11 cellular contexts compared by ENCODE assay signal in the genomic region with DNA sequence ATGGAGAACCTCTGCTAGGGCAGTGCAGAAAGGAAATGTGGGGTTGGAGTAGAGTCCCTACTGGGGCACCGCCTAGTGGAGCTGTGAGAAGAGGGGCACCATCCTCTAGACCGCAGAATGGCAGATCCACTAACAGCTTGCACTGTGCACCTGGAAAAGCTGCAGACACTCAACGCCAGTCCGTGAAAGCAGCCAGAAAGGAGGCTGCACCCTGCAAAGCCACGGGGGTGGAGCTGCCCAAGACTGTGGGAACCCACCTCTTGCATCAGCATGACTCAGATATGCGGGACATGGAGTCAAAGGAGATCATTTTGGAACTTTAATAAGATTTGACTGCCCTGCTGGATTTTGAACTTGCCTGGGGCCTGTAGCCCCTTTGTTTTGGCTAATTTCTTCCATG. TPM values are rescaled to one million over a fixed set of nuclear protein-coding genes. Genes with fewer than 3 reads are reported as not detected.
DNase-seq lines count a peak whose midpoint lies in the region; ATAC-seq and TF ChIP-seq lines count a peak whose summit lies in the region.
"Had no signal": no experiment of that assay in that cellular context is flagged by ENCODE, and none has a peak within 500 bp of the region (broad histone marks: within the 10 kb centered on the region; RNA-seq: fewer than 3 reads in every experiment).

No MANE protein-coding gene starts in this region.

- no peak for ATAC-seq in HG03469 (IDR thresholded peaks at IDR 0.05; ENCODE audit: unreplicated experiment)
- no peak for ATAC-seq in HG03045 (IDR thresholded peaks at IDR 0.05; ENCODE audit: unreplicated experiment)

- no peak for TF ChIP-seq POLR2A in NB4 (IDR thresholded peaks at IDR 0.05; ENCODE audit: extremely low read depth, insufficient read length)

- H3K4me1 ChIP-seq in osteoblast (ENCODE audit: insufficient read depth, low read length) = peaks cover 25% of the 10 kb centered on the region

- DNase-seq in CD1c-positive myeloid dendritic cell (ENCODE audit: extremely low spot score) (peak; percentile 40), NB4 (ENCODE audit: low read depth) (peak; percentile 76), dedifferentiated amniotic fluid mesenchymal stem cell (ENCODE audit: extremely low spot score) (peak; percentile 47), osteoblast (ENCODE audit: insufficient read length, low spot score, missing footprints) (peak; percentile 89), NCI-H2171 (lab: John Stamatoyannopoulos, UW) (no peak)
- no peak for DNase-seq in activated effector memory CD4-positive, alpha-beta T cell treated with anti-CD3 and anti-CD28 coated beads, Interleukin-2, amount 50 U/mL, for 16 hours
- DNase-seq: NCI-H187 treated with DMSO at 0.1 percent for 48 hours had no signal

- H3K4me3 ChIP-seq in NB4 (ENCODE audit: low read depth, low read length) (no peak overlapping the region), osteoblast (ENCODE audit: insufficient read depth, low read length) (no peak overlapping the region)
- H3K4me3 ChIP-seq: cardiac muscle cell had no signal

- peaks cover 11% of the 10 kb centered on the region for H3K36me3 ChIP-seq in osteoblast (ENCODE audit: insufficient read depth, low read length)

- peak overlapping the region; percentile 53 for H3K27ac ChIP-seq in osteoblast (ENCODE audit: low read depth, low read length)
- H3K27ac ChIP-seq: cardiac muscle cell, HL-60 had no signal

- no peaks in the 10 kb centered on the region for H3K9me3 ChIP-seq in osteoblast (ENCODE audit: low read depth, low read length)

- TF ChIP-seq CTCF in NB4 (IDR thresholded peaks at IDR 0.05; ENCODE audit: low read depth, low read length) (no peak), osteoblast (IDR thresholded peaks at IDR 0.05; ENCODE audit: extremely low read depth, low read depth, low read length) (no peak)

- H3K79me2 ChIP-seq in osteoblast (ENCODE audit: insufficient read depth, low read length) = peaks cover 94% of the 10 kb centered on the region

- peaks cover 78% of the 10 kb centered on the region for H4K20me1 ChIP-seq in osteoblast (ENCODE audit: insufficient read depth, low read length)

- H2AFZ ChIP-seq in osteoblast (ENCODE audit: low read length) = no peak overlapping the region

- peak overlapping the region; percentile 33 for H3K4me2 ChIP-seq in osteoblast (ENCODE audit: insufficient read depth, low read length)

- H3K27me3 ChIP-seq in osteoblast (ENCODE audit: insufficient read depth, low read length) = no peaks in the 10 kb centered on the region
- H3K27me3 ChIP-seq: cardiac muscle cell had no signal

RNA-seq across cellular contexts. Expression of gene TSKU, which starts 8.7 kb away (rescaled TPM):
- total RNA-seq in osteoblast = 23.5 and 24.2 TPM in 2 replicates

Comparison
In these comparisons a context has a peak if more than half of its experiments do, and no peak if none do; other contexts are left out.
1. DNase-seq: peak in CD1c-positive myeloid dendritic cell (single experiment), NB4 (single experiment), dedifferentiated amniotic fluid mesenchymal stem cell (single experiment) and osteoblast (single experiment); none in NCI-H2171 (single experiment) and activated effector memory CD4-positive, alpha-beta T cell treated with anti-CD3 and anti-CD28 coated beads, Interleukin-2, amount 50 U/mL, for 16 hours (single experiment).